In genomic region chr9:3517377-3518048, GRCh38 we compare ENCODE assay signal across 20 cellular contexts. TPM values are rescaled to one million over a fixed set of nuclear protein-coding genes. Genes with fewer than 3 reads are reported as not detected.
A peak's percentile ranks its signal among the peaks of the same experiment; 100 is the strongest.
DNase-seq lines count a peak whose midpoint lies in the region; ATAC-seq, FAIRE-seq and TF ChIP-seq lines count a peak whose summit lies in the region.
"Had no signal": no experiment of that assay in that cellular context is flagged by ENCODE, and none has a peak within 500 bp of the region (broad histone marks: within the 10 kb centered on the region; RNA-seq: fewer than 3 reads in every experiment).

No MANE protein-coding gene starts in this region.

- in situ Hi-C loops in K562 (cut with MboI), result no loop called here

- H3K9me3 ChIP-seq in K562 (replicated peaks; ENCODE audit: control insufficient read depth, insufficient read depth, low read depth, low read length) (no peaks in the 10 kb centered on the region), left ventricle myocardium inferior (replicated peaks) (no peaks in the 10 kb centered on the region)

- no peak for DNase-seq in activated naive CD8-positive, alpha-beta T cell treated with anti-CD3 and anti-CD28 coated beads, Interleukin-2, amount 50 U/mL, for 24 hours
- DNase-seq in K562 (ENCODE audit: extremely low read depth in 1 of 4, low spot score in 3 of 4) (no peak), memory B cell (ENCODE audit: low spot score in 2 of 2) (no peak), left ventricle myocardium inferior (no peak), natural killer cell (no peak)
- no peak for DNase-seq in activated effector memory CD4-positive, alpha-beta T cell treated with Interleukin-2 at 50 U/mL for 16 hours
- DNase-seq: activated naive CD8-positive, alpha-beta T cell treated with anti-CD3 and anti-CD28 coated beads for 36 hours; erythroblast; glutamatergic neuron; HCEC 1CT; Kasumi-1; naive thymus-derived CD4-positive, alpha-beta T cell; NCI-H1048; NCI-H187; SIG-M5; trophoblast cell had no signal

- intact Hi-C loops in K562 (cut with micrococcal nuclease), result no loop called here
- intact Hi-C loops in left ventricle myocardium inferior (cut with micrococcal nuclease), result no loop called here
- intact Hi-C loops in natural killer cell (cut with micrococcal nuclease), result no loop called here

- H3K36me3 ChIP-seq in K562 (ENCODE audit: control insufficient read depth, insufficient read depth, low read length) (no peaks in the 10 kb centered on the region), left ventricle myocardium inferior (no peaks in the 10 kb centered on the region)

- TF ChIP-seq CTCF in K562 (IDR thresholded peaks at IDR 0.05 in 2 of 3, conservative IDR thresholded peaks at IDR 0.05 in 1 of 3; ENCODE audit: insufficient read depth in 2 of 3, low read depth in 1 of 3, low read length in 3 of 3), result no peak
- no peak for TF ChIP-seq CTCF in left ventricle myocardium inferior (IDR thresholded peaks at IDR 0.05; ENCODE audit: borderline replicate concordance)
- no peak for TF ChIP-seq CTCF in natural killer cell (IDR thresholded peaks at IDR 0.05)

- no peak overlapping the region for H3K9ac ChIP-seq in K562 (ENCODE audit: insufficient read depth in 1 of 2, low read depth in 2 of 2, low read length in 2 of 2)

- no peaks in the 10 kb centered on the region for H3K27me3 Mint-ChIP-seq in activated naive CD8-positive, alpha-beta T cell
- H3K27me3 Mint-ChIP-seq in activated naive CD8-positive, alpha-beta T cell treated with anti-CD3 and anti-CD28 coated beads, Interleukin-2, amount 50 U/mL, for 24 hours, result no peaks in the 10 kb centered on the region
- H3K27me3 Mint-ChIP-seq in memory B cell, result no peaks in the 10 kb centered on the region
- no peaks in the 10 kb centered on the region for H3K27me3 Mint-ChIP-seq in natural killer cell (ENCODE audit: low read depth in 2 of 2)
- H3K27me3 Mint-ChIP-seq: activated naive CD8-positive, alpha-beta T cell treated with anti-CD3 and anti-CD28 coated beads for 36 hours; naive thymus-derived CD4-positive, alpha-beta T cell had no signal

- TF ChIP-seq EP300 in K562 (IDR thresholded peaks at IDR 0.05; ENCODE audit: low read length), result no peak

- no peak for ATAC-seq in activated naive CD8-positive, alpha-beta T cell treated with anti-CD3 and anti-CD28 coated beads, Interleukin-2, amount 50 U/mL, for 24 hours
- ATAC-seq in K562, result no peak
- peak; percentile 50 for ATAC-seq in memory B cell (ENCODE audit: low read depth)
- ATAC-seq in HG02798 (IDR thresholded peaks at IDR 0.05; ENCODE audit: poor library complexity, unreplicated experiment), result no peak
- ATAC-seq in natural killer cell, result no peak

- H3K4me1 Mint-ChIP-seq in activated naive CD8-positive, alpha-beta T cell (ENCODE audit: low read depth), result peaks cover 31% of the 10 kb centered on the region
- peaks cover 32% of the 10 kb centered on the region for H3K4me1 Mint-ChIP-seq in activated naive CD8-positive, alpha-beta T cell treated with anti-CD3 and anti-CD28 coated beads, Interleukin-2, amount 50 U/mL, for 24 hours
- H3K4me1 Mint-ChIP-seq in memory B cell (peaks cover 17% of the 10 kb centered on the region), natural killer cell (peaks cover 16 to 25% of the 10 kb centered on the region in 2 donors)

- H3K27ac ChIP-seq in K562 (ENCODE audit: extremely low read depth, low read depth, low read length), result no peak overlapping the region
- no peak overlapping the region for H3K27ac ChIP-seq in left ventricle myocardium inferior (replicated peaks)

- H3K9me3 Mint-ChIP-seq in activated naive CD8-positive, alpha-beta T cell (ENCODE audit: low read depth), result no peaks in the 10 kb centered on the region
- no peaks in the 10 kb centered on the region for H3K9me3 Mint-ChIP-seq in activated naive CD8-positive, alpha-beta T cell treated with anti-CD3 and anti-CD28 coated beads, Interleukin-2, amount 50 U/mL, for 24 hours
- H3K9me3 Mint-ChIP-seq in memory B cell (no peaks in the 10 kb centered on the region), natural killer cell (no peaks in the 10 kb centered on the region)
- H3K9me3 Mint-ChIP-seq: activated naive CD8-positive, alpha-beta T cell treated with anti-CD3 and anti-CD28 coated beads for 36 hours had no signal

- no peaks in the 10 kb centered on the region for H3K27me3 ChIP-seq in K562 (ENCODE audit: control insufficient read depth in 2 of 2, insufficient read depth in 2 of 2, low read length in 2 of 2)
- no peaks in the 10 kb centered on the region for H3K27me3 ChIP-seq in left ventricle myocardium inferior (ENCODE audit: low read depth)

- peaks cover 0 to 7% of the 10 kb centered on the region in 2 experiments; a peak in 2 of 5 replicates for H3K4me1 ChIP-seq in K562 (replicated peaks in 1 of 2; ENCODE audit: control insufficient read depth in 2 of 2, insufficient read depth in 2 of 2, low read length in 2 of 2)
- H3K4me1 ChIP-seq in left ventricle myocardium inferior, result no peaks in the 10 kb centered on the region

- no TSS peak for BruUV-seq in K562 (replicated peaks; lab: Mats Ljungman, UMichigan)

- peak overlapping the region; percentile 6 for H3K27ac Mint-ChIP-seq in activated naive CD8-positive, alpha-beta T cell
- no peak overlapping the region for H3K27ac Mint-ChIP-seq in activated naive CD8-positive, alpha-beta T cell treated with anti-CD3 and anti-CD28 coated beads, Interleukin-2, amount 50 U/mL, for 24 hours
- peak overlapping the region; percentile 24 for H3K27ac Mint-ChIP-seq in memory B cell
- H3K27ac Mint-ChIP-seq in natural killer cell, result no peak overlapping the region
- H3K27ac Mint-ChIP-seq: activated naive CD8-positive, alpha-beta T cell treated with anti-CD3 and anti-CD28 coated beads for 36 hours had no signal

- H3K36me3 Mint-ChIP-seq in activated naive CD8-positive, alpha-beta T cell, result peaks cover 3% of the 10 kb centered on the region
- peaks cover 10% of the 10 kb centered on the region for H3K36me3 Mint-ChIP-seq in activated naive CD8-positive, alpha-beta T cell treated with anti-CD3 and anti-CD28 coated beads, Interleukin-2, amount 50 U/mL, for 24 hours (ENCODE audit: low read depth)
- H3K36me3 Mint-ChIP-seq in memory B cell (peaks cover 6% of the 10 kb centered on the region), natural killer cell (no peaks in the 10 kb centered on the region)

- H3K4me3 ChIP-seq in K562 (no peak overlapping the region), left ventricle myocardium inferior (no peak overlapping the region)

- TF ChIP-seq POLR2A in K562 (conservative IDR thresholded peaks at IDR 0.05), result no peak

- no peaks in the 10 kb centered on the region for H3K9me1 ChIP-seq in K562 (ENCODE audit: control insufficient read depth, insufficient read depth, low read length)

- no peak overlapping the region for H2AFZ ChIP-seq in K562 (ENCODE audit: low read depth, low read length)

- no peaks in the 10 kb centered on the region for H4K20me1 ChIP-seq in K562 (replicated peaks; ENCODE audit: control insufficient read depth, insufficient read depth, low read length)

- CTCF ChIA-PET in K562 (lab: Yijun Ruan, JAX; ENCODE audit: low intra/inter-chr PET ratio), result no interaction called here

- H3K4me3 Mint-ChIP-seq in activated naive CD8-positive, alpha-beta T cell, result no peak overlapping the region
- no peak overlapping the region for H3K4me3 Mint-ChIP-seq in activated naive CD8-positive, alpha-beta T cell treated with anti-CD3 and anti-CD28 coated beads, Interleukin-2, amount 50 U/mL, for 24 hours
- no peak overlapping the region for H3K4me3 Mint-ChIP-seq in memory B cell
- no peak overlapping the region for H3K4me3 Mint-ChIP-seq in natural killer cell
- H3K4me3 Mint-ChIP-seq: activated naive CD8-positive, alpha-beta T cell treated with anti-CD3 and anti-CD28 coated beads for 36 hours; naive thymus-derived CD4-positive, alpha-beta T cell had no signal

- H3K79me2 ChIP-seq in K562 (ENCODE audit: control insufficient read depth, insufficient read depth, low read length), result peaks cover 39% of the 10 kb centered on the region

- POLR2A ChIA-PET in K562 (lab: Yijun Ruan, JAX), result interaction anchor here (0.6 to 1.5 kb wide), 2 partner anchors 9 kb away, joined by 3 to 12 read pairs; no protein-coding TSS in a partner anchor

- no peak for TF ChIP-seq RAD21 in K562 (CRISPR knock-in tag; conservative IDR thresholded peaks at IDR 0.05 in 1 of 2, IDR thresholded peaks at IDR 0.05 in 1 of 2)

- no peak for FAIRE-seq in K562 (lab: Jason Lieb, UNC)
- FAIRE-seq: A204.1, HTR-8/SVneo had no signal

- no peak overlapping the region for H3K4me2 ChIP-seq in K562 (ENCODE audit: insufficient read depth, low read length)

- 66% methylated on average over 3 of the region's 3 CpGs for WGBS in K562 (ENCODE audit: insufficient coverage, low coverage, missing lambda C conversion rate)

TF ChIP-seq in K562, 482 proteins besides CTCF, POLR2A, EP300 and RAD21:
- TF ChIP-seq CEBPB (tag; IDR thresholded peaks at IDR 0.05) (0 out of 2 replicates have a peak, but pooled peaks have one; percentile 22), ZNF511 (CRISPR knock-in tag; IDR thresholded peaks at IDR 0.05) (no peak), CEBPG (CRISPR knock-in tag; IDR thresholded peaks at IDR 0.05) (no peak), CEBPG (tag; conservative IDR thresholded peaks at IDR 0.05 in 1 of 2, IDR thresholded peaks at IDR 0.05 in 1 of 2) (peak in 1 of 2 experiments; percentile 38; a peak in 1 of 4 replicates)
TF ChIP-seq in K562: peak in this region for 2.

RNA-seq across cellular contexts. Expression of gene RFX3, which starts 8.3 kb away (rescaled TPM):
- total RNA-seq in K562 (2011; cell fraction: chromatin; rRNA removed; ENCODE audit: low replicate concordance), result 11.5 and 17.9 TPM in 2 replicates
- total RNA-seq in K562 (2011; cell fraction: nucleolus; rRNA removed), result 3.5 and 4.7 TPM in 2 replicates
- 7.8 and 16.4 TPM in 2 replicates for total RNA-seq in K562 (2011; cell fraction: nucleoplasm; rRNA removed)
- total RNA-seq in K562 (2014; rRNA removed), result 0.86 and 2.4 TPM in 2 replicates
- total RNA-seq in K562 (2014; rRNA removed; fragmentation: Illumina TruSeq; extraction: Trizol), result 3.3 and 3.9 TPM in 2 replicates
- total RNA-seq in K562 (2015; rRNA removed; fragmentation: Illumina TruSeq; extraction: Trizol), result 2.0 and 2.1 TPM in 2 replicates
- 4.9 and 5.2 TPM in 2 replicates for total RNA-seq in K562 (2021)
- polyA plus RNA-seq in K562 (2011; rRNA removed), result 3.9 and 5.7 TPM in 2 replicates
- polyA plus RNA-seq in K562 (2011; cell fraction: cytosol; rRNA removed), result 2.6 and 3.3 TPM in 2 replicates
- 9.5 TPM in 2 replicates for polyA plus RNA-seq in K562 (2011; cell fraction: nucleus; rRNA removed)
- polyA plus RNA-seq in K562 (2012), result 1.5 and 3.3 TPM in 2 replicates
- polyA plus RNA-seq in K562 (2014; fragmentation: Illumina TruSeq; extraction: Trizol), result 2.7 TPM in 2 replicates
- 1 to 10 TPM; 1.4 TPM for polyA plus RNA-seq in K562 (2014; fragmentation: Nextera tagmentation; extraction: Ambion mirVana)
- 1.4 and 1.5 TPM in 2 replicates for polyA plus RNA-seq in K562 (2014; rRNA removed)
- polyA minus RNA-seq in K562 (2011; rRNA and poly(A)+ RNA removed), result 33.2 and 42.7 TPM in 2 replicates
- 2.3 and 5.9 TPM in 2 replicates for polyA minus RNA-seq in K562 (2011; cell fraction: cytosol; rRNA and poly(A)+ RNA removed)
- polyA minus RNA-seq in K562 (2011; cell fraction: nucleus; rRNA and poly(A)+ RNA removed), result 17.6 and 25.2 TPM in 2 replicates
- total RNA-seq in left ventricle myocardium inferior, result 3.8 TPM
- total RNA-seq in natural killer cell, result 10 to 100 TPM; 24.0 to 30.6 (median 30.0) TPM

Comparison
In these comparisons a context has a peak if more than half of its experiments do, and no peak if none do; other contexts are left out.
1. H3K27ac Mint-ChIP-seq: peak in activated naive CD8-positive, alpha-beta T cell (single experiment) and memory B cell (single experiment); none in activated naive CD8-positive, alpha-beta T cell treated with anti-CD3 and anti-CD28 coated beads, Interleukin-2, amount 50 U/mL, for 24 hours (single experiment) and natural killer cell (0 of 2).